ENCODE assay signal across 25 cellular contexts in the genomic region with DNA sequence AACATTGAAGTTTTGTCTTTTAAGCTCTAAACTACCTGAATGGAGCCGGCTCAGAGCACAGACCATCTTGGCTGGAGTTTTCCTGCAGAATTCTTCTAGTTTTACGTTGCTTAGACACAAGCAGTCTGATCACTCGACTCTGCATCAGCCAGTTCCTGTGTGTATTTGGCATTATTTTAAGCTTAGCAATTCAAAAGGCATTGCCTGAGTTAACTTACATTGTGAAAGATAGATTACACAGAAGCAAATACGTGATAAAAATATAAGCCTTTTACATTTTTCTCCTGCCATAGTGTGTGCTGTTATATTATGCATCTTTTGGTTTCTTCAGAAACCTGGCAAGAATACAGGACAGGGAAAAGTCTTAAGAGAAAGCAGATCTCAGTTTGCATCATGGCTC.
"Had no signal": no experiment of that assay in that cellular context is flagged by ENCODE, and none has a peak within 500 bp of the region (broad histone marks: within the 10 kb centered on the region; RNA-seq: fewer than 3 reads in every experiment).

No MANE protein-coding gene starts in this region.

- H3K27ac ChIP-seq: brain microvascular endothelial cell, colonic mucosa, heart left ventricle, neutrophil, pancreas, psoas muscle, right atrium auricular region, tibial nerve had no signal

- H3K4me3 Mint-ChIP-seq: activated CD4-positive, alpha-beta memory T cell treated with anti-CD3 and anti-CD28 coated beads for 36 hours; activated naive CD4-positive, alpha-beta T cell treated with anti-CD3 and anti-CD28 coated beads for 36 hours; activated naive CD8-positive, alpha-beta T cell treated with anti-CD3 and anti-CD28 coated beads, Interleukin-2, amount 10 ng/mL, durations not matched to agents 7 days and 5 days; effector memory CD8-positive, alpha-beta T cell; natural killer cell treated with Interleukin-12 subunit alpha and Interleukin-12 subunit beta and Interleukin-15 and Interleukin-18, amount 100 ng/mL, for 72 hours; T-helper 17 cell had no signal

- H3K4me1 ChIP-seq: psoas muscle had no signal

- H3K9me3 ChIP-seq: colonic mucosa, neutrophil, pancreas, psoas muscle, right atrium auricular region, tibial nerve had no signal

- H3K27me3 ChIP-seq: brain microvascular endothelial cell, colonic mucosa, dorsolateral prefrontal cortex, heart left ventricle, neutrophil, pancreas, right atrium auricular region, tibial nerve had no signal

- DNase-seq: activated CD4-positive, alpha-beta memory T cell treated with anti-CD3 and anti-CD28 coated beads for 36 hours; activated CD4-positive, alpha-beta T cell treated with anti-CD3 and anti-CD28 coated beads for 48 hours; activated naive CD4-positive, alpha-beta T cell treated with anti-CD3 and anti-CD28 coated beads for 36 hours; activated naive CD8-positive, alpha-beta T cell treated with anti-CD3 and anti-CD28 coated beads, Interleukin-2, amount 10 ng/mL, durations not matched to agents 7 days and 5 days; activated T-cell treated with anti-CD3 and anti-CD28 coated beads, Interleukin-2, amount 50 U/mL, for 48 hours; brain microvascular endothelial cell; central memory CD4-positive, alpha-beta T cell; colonic mucosa; effector memory CD8-positive, alpha-beta T cell; heart left ventricle; midbrain; pancreas; psoas muscle; stimulated activated CD4-positive, alpha-beta T cell treated with anti-CD3 and anti-CD28 coated beads, Interleukin-4, amount 100 ng/mL, for 24 hours; stimulated activated naive CD4-positive, alpha-beta T cell treated with Interleukin-2 at 50 U/mL for 16 hours; substantia nigra; T-helper 17 cell had no signal

- H3K27ac Mint-ChIP-seq: activated CD4-positive, alpha-beta memory T cell treated with anti-CD3 and anti-CD28 coated beads for 36 hours; activated naive CD4-positive, alpha-beta T cell treated with anti-CD3 and anti-CD28 coated beads for 36 hours; activated naive CD8-positive, alpha-beta T cell treated with anti-CD3 and anti-CD28 coated beads, Interleukin-2, amount 10 ng/mL, durations not matched to agents 7 days and 5 days; effector memory CD8-positive, alpha-beta T cell; natural killer cell treated with Interleukin-12 subunit alpha and Interleukin-12 subunit beta and Interleukin-15 and Interleukin-18, amount 100 ng/mL, for 72 hours; T-helper 17 cell had no signal

- H3K4me3 ChIP-seq: colonic mucosa, dorsolateral prefrontal cortex, heart left ventricle, pancreas, psoas muscle, right atrium auricular region, tibial nerve had no signal

- FAIRE-seq: endothelial cell of umbilical vein, islet of Langerhans, pancreas had no signal

- ATAC-seq: effector memory CD8-positive, alpha-beta T cell; esophagus mucosa; heart left ventricle; natural killer cell treated with Interleukin-12 subunit alpha and Interleukin-12 subunit beta and Interleukin-15 and Interleukin-18, amount 100 ng/mL, for 72 hours; pancreas; psoas muscle; T-helper 17 cell had no signal

- H3K27me3 Mint-ChIP-seq: activated CD4-positive, alpha-beta memory T cell treated with anti-CD3 and anti-CD28 coated beads for 36 hours; activated naive CD8-positive, alpha-beta T cell treated with anti-CD3 and anti-CD28 coated beads, Interleukin-2, amount 10 ng/mL, durations not matched to agents 7 days and 5 days; effector memory CD8-positive, alpha-beta T cell; natural killer cell treated with Interleukin-12 subunit alpha and Interleukin-12 subunit beta and Interleukin-15 and Interleukin-18, amount 100 ng/mL, for 72 hours; T-helper 17 cell had no signal

- H3K36me3 ChIP-seq: colonic mucosa had no signal

- H3K9me3 Mint-ChIP-seq: activated CD4-positive, alpha-beta memory T cell treated with anti-CD3 and anti-CD28 coated beads for 36 hours; activated naive CD4-positive, alpha-beta T cell treated with anti-CD3 and anti-CD28 coated beads for 36 hours; activated naive CD8-positive, alpha-beta T cell treated with anti-CD3 and anti-CD28 coated beads, Interleukin-2, amount 10 ng/mL, durations not matched to agents 7 days and 5 days; effector memory CD8-positive, alpha-beta T cell; natural killer cell treated with Interleukin-12 subunit alpha and Interleukin-12 subunit beta and Interleukin-15 and Interleukin-18, amount 100 ng/mL, for 72 hours had no signal
